In the genomic region with DNA sequence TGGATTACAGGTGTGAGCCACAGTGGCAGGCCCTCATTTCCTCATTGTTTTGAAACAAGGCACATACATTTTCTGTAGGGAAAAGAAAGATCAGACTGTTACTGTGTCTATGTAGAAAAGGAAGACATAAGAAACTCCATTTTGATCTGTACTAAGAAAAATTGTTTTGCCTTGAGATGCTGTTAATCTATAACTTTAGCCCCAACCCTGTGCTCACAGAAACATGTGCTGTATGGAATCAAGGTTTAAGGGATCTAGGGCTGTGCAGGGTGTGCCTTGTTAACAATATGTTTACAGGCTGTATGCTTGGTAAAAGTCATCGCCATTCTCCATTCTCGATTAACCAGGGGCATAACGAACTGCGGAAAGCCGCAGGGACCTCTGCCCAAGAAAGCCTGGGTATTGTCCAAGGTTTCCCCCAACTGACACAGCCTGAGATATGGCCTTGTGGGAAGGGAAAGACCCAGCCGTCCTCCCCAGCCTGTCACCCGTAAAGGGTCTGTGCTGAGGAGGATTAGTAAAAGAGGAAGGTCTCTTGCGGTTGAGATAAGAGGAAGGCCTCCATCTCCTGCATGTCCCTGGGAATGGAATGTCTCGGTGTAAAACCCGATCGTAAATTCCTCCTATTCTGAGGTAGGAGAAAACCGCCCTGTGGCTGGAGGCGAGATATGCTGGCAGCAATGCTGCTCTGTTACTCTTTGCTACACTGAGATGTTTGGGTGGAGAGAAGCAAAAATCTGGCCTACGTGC, we compare ENCODE assay signal across 3 cellular contexts. TPM values are rescaled to one million over a fixed set of nuclear protein-coding genes. Genes with fewer than 3 reads are reported as not detected.
"Had no signal": no experiment of that assay in that cellular context is flagged by ENCODE, and none has a peak within 500 bp of the region (broad histone marks: within the 10 kb centered on the region; RNA-seq: fewer than 3 reads in every experiment).

No MANE protein-coding gene starts in this region.

RNA-seq across cellular contexts. Expression of a gene that starts 2.0 kb away (rescaled TPM):
- total RNA-seq: endothelial cell of umbilical vein had no signal
- polyA plus RNA-seq: neural cell had no signal

RNA-seq across cellular contexts. Expression of a gene that starts 38.2 kb away (rescaled TPM):
- total RNA-seq: activated T-helper 1 cell treated with anti-CD3 and anti-CD28 coated beads, Interleukin-12 subunit alpha, Interleukin-12 subunit beta, Interleukin-2, Interleukin-4 antibody, amounts not matched to agents 30 ng/mL and 10 ng/mL and 1 ng/mL, durations not matched to agents 14 hours and 24 hours and 36 hours had no signal
